ENCODE assay signal across 8 cellular contexts in the genomic region with DNA sequence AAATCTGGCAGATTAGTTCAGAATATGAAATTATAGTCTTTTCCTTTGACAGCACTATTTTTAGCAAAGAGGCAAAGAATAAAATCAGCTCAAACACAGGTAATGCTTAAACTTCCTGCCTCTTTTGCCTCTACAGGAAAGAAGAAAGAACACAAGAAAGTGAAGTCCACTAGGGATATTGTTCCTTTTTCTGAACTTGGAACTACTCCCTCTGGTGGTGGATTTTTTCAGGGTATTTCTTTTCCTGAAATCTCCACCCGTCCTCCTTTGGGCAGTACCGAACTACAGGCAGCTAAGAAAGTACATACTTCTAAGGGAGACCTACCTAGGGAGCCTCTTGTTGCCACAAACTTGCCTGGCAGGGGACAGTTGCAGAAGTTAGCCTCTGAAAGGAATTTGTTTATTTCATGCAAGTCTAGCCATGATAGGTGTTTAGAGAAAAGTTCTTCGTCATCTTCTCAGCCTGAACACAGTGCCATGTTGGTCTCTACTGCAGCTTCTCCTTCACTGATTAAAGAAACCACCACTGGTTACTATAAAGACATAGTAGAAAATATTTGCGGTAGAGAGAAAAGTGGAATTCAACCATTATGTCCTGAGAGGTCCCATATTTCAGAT. TPM values are rescaled to one million over a fixed set of nuclear protein-coding genes. Genes with fewer than 3 reads are reported as not detected.
A peak's percentile ranks its signal among the peaks of the same experiment; 100 is the strongest.
DNase-seq lines count a peak whose midpoint lies in the region; ATAC-seq, FAIRE-seq and TF ChIP-seq lines count a peak whose summit lies in the region.

No MANE protein-coding gene starts in this region.

- H3K79me2 ChIP-seq in astrocyte (ENCODE audit: insufficient read depth, low read length), result peaks cover 55% of the 10 kb centered on the region

- peak; percentile 73 for TF ChIP-seq CTCF in AG10803 (conservative IDR thresholded peaks at IDR 0.05; ENCODE audit: low read length)
- peak; percentile 26 for TF ChIP-seq CTCF in GM10248 (IDR thresholded peaks at IDR 0.05; ENCODE audit: control extremely low read depth, extremely low read depth, low read depth, missing control alignments)
- peak; percentile 71 for TF ChIP-seq CTCF in astrocyte (IDR thresholded peaks at IDR 0.05; ENCODE audit: insufficient read depth, low read depth, low read length)
- peak; percentile 37 to 64 for TF ChIP-seq CTCF in left lung (IDR thresholded peaks at IDR 0.05)

- H3K27ac ChIP-seq in astrocyte (ENCODE audit: low read depth, low read length), result no peak overlapping the region
- H3K27ac ChIP-seq in left lung, result no peak overlapping the region

- no peak overlapping the region for H3K4me2 ChIP-seq in astrocyte (ENCODE audit: low read length)

- no peaks in the 10 kb centered on the region for H3K9me3 Mint-ChIP-seq in astrocyte (ENCODE audit: unreplicated experiment)

- H3K27me3 ChIP-seq in astrocyte (ENCODE audit: insufficient read depth, low read length) (no peaks in the 10 kb centered on the region), left lung (no peaks in the 10 kb centered on the region)

- no peak for FAIRE-seq in astrocyte (lab: Jason Lieb, UNC)

- H4K20me1 ChIP-seq in astrocyte (ENCODE audit: insufficient read depth, low read length), result no peaks in the 10 kb centered on the region

- DNase-seq in AG10803 (ENCODE audit: low read depth) (peak; percentile 59), GM10248 (ENCODE audit: extremely low spot score) (no peak), NCI-H2171 (lab: John Stamatoyannopoulos, UW) (peak; percentile 18), astrocyte (ENCODE audit: low read depth) (no peak), left lung (no peak), GM19238 (ENCODE audit: insufficient read length, low spot score) (no peak)
- no peak for DNase-seq in stimulated activated CD4-positive, alpha-beta T cell treated with anti-CD3 and anti-CD28 coated beads, Interleukin-2, amount 100 ng/mL, for 48 hours

- no peaks in the 10 kb centered on the region for H3K4me1 ChIP-seq in astrocyte (ENCODE audit: insufficient read depth, low read length)
- no peaks in the 10 kb centered on the region for H3K4me1 ChIP-seq in left lung

- H3K36me3 ChIP-seq in astrocyte (ENCODE audit: insufficient read depth, low read length) (peaks cover 17% of the 10 kb centered on the region), left lung (peaks cover 0 to 68% of the 10 kb centered on the region in 2 donors)

- peak; percentile 76 for ATAC-seq in left lung
- ATAC-seq in HG03460 (IDR thresholded peaks at IDR 0.05; ENCODE audit: unreplicated experiment), result no peak

- peak overlapping the region; percentile 34 for H3K4me3 Mint-ChIP-seq in astrocyte (ENCODE audit: unreplicated experiment)

- no peaks in the 10 kb centered on the region for H3K27me3 Mint-ChIP-seq in astrocyte (ENCODE audit: low read depth, unreplicated experiment)

- peaks cover 6% of the 10 kb centered on the region for H3K4me1 Mint-ChIP-seq in astrocyte (ENCODE audit: low read depth, unreplicated experiment)

- intact Hi-C loops in left lung (cut with DNase I), result no loop called here

- H2AFZ ChIP-seq in astrocyte (ENCODE audit: low read depth, low read length), result no peak overlapping the region

- POLR2A ChIA-PET in GM10248 (lab: Yijun Ruan, JAX), result no interaction called here

- H3K9ac ChIP-seq in astrocyte (ENCODE audit: low read length), result no peak overlapping the region

- no peaks in the 10 kb centered on the region for H3K36me3 Mint-ChIP-seq in astrocyte (ENCODE audit: low read depth, unreplicated experiment)

- peak overlapping the region; percentile 13 for H3K27ac Mint-ChIP-seq in astrocyte (ENCODE audit: unreplicated experiment)

- CTCF ChIA-PET in GM10248 (lab: Yijun Ruan, JAX), result interaction anchor here (0.7 to 3.5 kb wide), 12 partner anchors 10 to 100 kb away, joined by 3 to 22 read pairs (median 4); no protein-coding TSS in a partner anchor

- H3K4me3 ChIP-seq in AG10803 (ENCODE audit: low read length) (no peak overlapping the region), astrocyte (ENCODE audit: insufficient read depth, low read depth, low read length) (no peak overlapping the region), left lung (no peak overlapping the region)

- no peaks in the 10 kb centered on the region for H3K9me3 ChIP-seq in astrocyte (ENCODE audit: insufficient read depth, low read depth, low read length)
- H3K9me3 ChIP-seq in left lung, result no peaks in the 10 kb centered on the region

RNA-seq across cellular contexts. Expression of a gene that starts 17.4 kb away (rescaled TPM):
- total RNA-seq in astrocyte (29.7 and 39.2 TPM in 2 replicates), left lung (10 to 100 TPM; 53.4 to 60.2 TPM)

Comparison
In these comparisons a context has a peak if more than half of its experiments do, and no peak if none do; other contexts are left out.
1. DNase-seq: peak in AG10803 (single experiment) and NCI-H2171 (single experiment); none in GM10248 (single experiment), astrocyte (single experiment), left lung (0 of 2), GM19238 (single experiment) and stimulated activated CD4-positive, alpha-beta T cell treated with anti-CD3 and anti-CD28 coated beads, Interleukin-2, amount 100 ng/mL, for 48 hours (0 of 2).
2. Peak in every context shown above with its lines, with median percentiles within 50 percentile points of each other: CTCF ChIP-seq.